ENCODE assay signal across 9 cellular contexts in genomic region chr2:177296047-177296446, GRCh38. TPM values are rescaled to one million over a fixed set of nuclear protein-coding genes. Genes with fewer than 3 reads are reported as not detected.
DNase-seq lines count a peak whose midpoint lies in the region; ATAC-seq, FAIRE-seq and TF ChIP-seq lines count a peak whose summit lies in the region.
"Had no signal": no experiment of that assay in that cellular context is flagged by ENCODE, and none has a peak within 500 bp of the region (broad histone marks: within the 10 kb centered on the region; RNA-seq: fewer than 3 reads in every experiment).

No MANE protein-coding gene starts in this region.

- TF ChIP-seq RAD21 in GM12878 (IDR thresholded peaks at IDR 0.05; ENCODE audit: insufficient read depth, low read depth, low read length), result peak; percentile 45

- H3K79me2 ChIP-seq in GM12878 (ENCODE audit: control insufficient read depth, insufficient read depth, low read length), result no peaks in the 10 kb centered on the region

- H3K36me3 ChIP-seq in GM12878 (ENCODE audit: control insufficient read depth in 2 of 2, insufficient read depth in 2 of 2, low read length in 1 of 2), result no peaks in the 10 kb centered on the region
- no peaks in the 10 kb centered on the region for H3K36me3 ChIP-seq in left lung
- H3K36me3 ChIP-seq: SJCRH30 had no signal

- H3K9ac ChIP-seq in GM12878 (ENCODE audit: control insufficient read depth, insufficient read depth, low read length), result no peak overlapping the region

- POLR2A ChIA-PET in GM12878 (lab: Charles Lee), result interaction anchor here (0.5 to 1.7 kb wide), 3 partner anchors 19 to 110 kb away, joined by 3 to 18 read pairs (median 3); partner anchors contain the start of gene NFE2L2

- H3K4me1 ChIP-seq in GM12878 (ENCODE audit: control insufficient read depth, insufficient read depth, low read length) (peaks cover 5% of the 10 kb centered on the region; the same call in 1 of the 2 replicates), left lung (peaks cover 4 to 7% of the 10 kb centered on the region in 2 donors)
- H3K4me1 ChIP-seq: SJCRH30 had no signal

- H3K4me3 ChIP-seq in GM12865 (ENCODE audit: low read depth, low read length), result no peak overlapping the region
- H3K4me3 ChIP-seq in GM12878, result no peak overlapping the region
- H3K4me3 ChIP-seq in left lung, result no peak overlapping the region

- no TSS peak for BruUV-seq in GM12878 (replicated peaks; lab: Mats Ljungman, UMichigan)

- no peak for FAIRE-seq in HTR-8/SVneo (lab: Jason Lieb, UNC)
- FAIRE-seq in GM12878 (lab: Jason Lieb, UNC), result peak; percentile 92

- WGBS in GM12878 (ENCODE audit: insufficient coverage, insufficient replicate concordance, low lambda C conversion rate, missing lambda C conversion rate), result 18% methylated on average over 3 of the region's 3 CpGs

- RAD21 ChIA-PET in GM12878 (lab: Charles Lee; ENCODE audit: unreplicated experiment), result interaction anchor here (0.6 to 2.7 kb wide), 12 partner anchors 14 to 147 kb away, joined by 3 to 38 read pairs (median 4); partner anchors contain the start of gene NFE2L2

- DNase-seq in GM12865 (ENCODE audit: low read depth) (peak; percentile 57), HTR-8/SVneo (ENCODE audit: insufficient read length, low spot score) (peak; percentile 21), GM12878 (ENCODE audit: low read depth, low spot score) (no peak), left lung (no peak), UCSD-AML1 (lab: John Stamatoyannopoulos, UW; ENCODE audit: unreplicated experiment) (no peak), activated gamma-delta T cell (lab: John Stamatoyannopoulos, UW) (no peak)

- SMC1A ChIA-PET in GM12878 (lab: Charles Lee; ENCODE audit: uncharacterized antibody, unreplicated experiment), result interaction anchor here (0.6 to 5.7 kb wide), 16 partner anchors 13 to 147 kb away, joined by 3 to 126 read pairs (median 4); partner anchors contain the start of gene NFE2L2

- in situ Hi-C loops in GM12878 (cut with MboI), result no loop called here

- CTCF ChIA-PET in GM12878 (lab: Yijun Ruan, JAX), result interaction anchor here (0.6 to 6.3 kb wide), 23 partner anchors 9 to 140 kb away, joined by 3 to 162 read pairs (median 4); partner anchors contain the start of gene NFE2L2

- peak; percentile 15 for TF ChIP-seq CTCF in GM12865 (IDR thresholded peaks at IDR 0.05; ENCODE audit: insufficient read depth, low read depth, low read length, missing control alignments)
- TF ChIP-seq CTCF in GM12878 (IDR thresholded peaks at IDR 0.05 in 2 of 3, conservative IDR thresholded peaks at IDR 0.05 in 1 of 3; ENCODE audit: control insufficient read depth in 2 of 3, extremely low read depth in 1 of 3, insufficient read depth in 1 of 3, low read depth in 3 of 3, low read length in 3 of 3), result peak in 2 of 3 experiments; percentile 36 to 48; a peak in 2 of 6 replicates
- peak; percentile 15 to 36 for TF ChIP-seq CTCF in left lung (IDR thresholded peaks at IDR 0.05)

- no peak overlapping the region for H3K27ac ChIP-seq in GM12878 (ENCODE audit: control insufficient read depth, insufficient read depth)
- H3K27ac ChIP-seq in left lung, result peak overlapping the region in 1 of 2 donors; percentile 29
- H3K27ac ChIP-seq: SJCRH30 had no signal

- H2AFZ ChIP-seq in GM12878 (ENCODE audit: control insufficient read depth, low read depth, low read length), result no peak overlapping the region

- TF ChIP-seq POLR2A in GM12878 (IDR thresholded peaks at IDR 0.05; ENCODE audit: low read depth, low read length), result no peak

- H3K27me3 ChIP-seq in GM12878 (replicated peaks in 1 of 2; ENCODE audit: control insufficient read depth in 2 of 2, insufficient read depth in 2 of 2, low read length in 1 of 2), result no peaks in the 10 kb centered on the region
- H3K27me3 ChIP-seq in left lung, result no peaks in the 10 kb centered on the region
- H3K27me3 ChIP-seq: SJCRH30 had no signal

- H3K4me2 ChIP-seq in GM12878 (ENCODE audit: control insufficient read depth, insufficient read depth), result no peak overlapping the region

- H3K9me3 ChIP-seq in GM12878 (replicated peaks; ENCODE audit: control insufficient read depth, insufficient read depth, low read length) (no peaks in the 10 kb centered on the region), left lung (no peaks in the 10 kb centered on the region)
- H3K9me3 ChIP-seq: SJCRH30 had no signal

- peak; percentile 86 for ATAC-seq in GM12878
- peak; percentile 53 for ATAC-seq in left lung
- ATAC-seq in GM19395 (IDR thresholded peaks at IDR 0.05; ENCODE audit: unreplicated experiment), result no peak
- ATAC-seq in HG02588 (IDR thresholded peaks at IDR 0.05; ENCODE audit: unreplicated experiment), result no peak

- TF ChIP-seq EP300 in GM12878 (IDR thresholded peaks at IDR 0.05; ENCODE audit: borderline replicate concordance in 1 of 2, control insufficient read depth in 1 of 2, low read depth in 2 of 2, low read length in 2 of 2), result no peak

- no peaks in the 10 kb centered on the region for H4K20me1 ChIP-seq in GM12878 (ENCODE audit: control insufficient read depth, insufficient read depth)

- intact Hi-C loops in GM12878 (cut with micrococcal nuclease; ENCODE audit: unreplicated experiment) (loop anchor here (1.0 to 10.0 kb wide), 2 partner anchors 33 to 131 kb away; no protein-coding TSS in a partner anchor), left lung (cut with DNase I) (no loop called here)

TF ChIP-seq in GM12878, 131 proteins besides CTCF, POLR2A, EP300 and RAD21:
- TF ChIP-seq ZBTB40 (IDR thresholded peaks at IDR 0.05; ENCODE audit: borderline replicate concordance) (no peak), BCL11A (IDR thresholded peaks at IDR 0.05; ENCODE audit: low read depth, low read length) (no peak), WRNIP1 (IDR thresholded peaks at IDR 0.05; ENCODE audit: borderline replicate concordance, low read depth, low read length) (no peak), SMC3 (IDR thresholded peaks at IDR 0.05; ENCODE audit: borderline replicate concordance, low read length) (peak; percentile 57)
- TF ChIP-seq, protein P1, sequence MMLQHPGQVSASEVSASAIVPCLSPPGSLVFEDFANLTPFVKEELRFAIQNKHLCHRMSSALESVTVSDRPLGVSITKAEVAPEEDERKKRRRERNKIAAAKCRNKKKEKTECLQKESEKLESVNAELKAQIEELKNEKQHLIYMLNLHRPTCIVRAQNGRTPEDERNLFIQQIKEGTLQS (IDR thresholded peaks at IDR 0.05; ENCODE audit: borderline replicate concordance, extremely low read depth, low read depth, low read length), result no peak
TF ChIP-seq in GM12878: peak in this region for 1.

RNA-seq across cellular contexts. Expression of gene NFE2L2, which starts 31.5 kb away (rescaled TPM):
- total RNA-seq in GM12878 (2013; cell fraction: nucleolus; rRNA removed), result 84.1 and 88.2 TPM in 2 replicates
- 24.7 and 25.6 TPM in 2 replicates for total RNA-seq in GM12878 (2014; rRNA removed)
- total RNA-seq in GM12878 (2014; rRNA removed; fragmentation: Illumina TruSeq; extraction: Trizol), result 37.9 and 40.8 TPM in 2 replicates
- 33.3 and 34.6 TPM in 2 replicates for total RNA-seq in GM12878 (2021)
- 16.9 TPM for polyA plus RNA-seq in GM12878 (2011; ENCODE audit: low read depth)
- 69.8 and 74.4 TPM in 2 replicates for polyA plus RNA-seq in GM12878 (2011; rRNA removed)
- polyA plus RNA-seq in GM12878 (2011; cell fraction: cytosol; rRNA removed), result 42.8 and 43.2 TPM in 2 replicates
- 42.6 and 56.3 TPM in 2 replicates for polyA plus RNA-seq in GM12878 (2011; cell fraction: nucleus; rRNA removed)
- 19.1 and 28.9 TPM in 2 replicates for polyA plus RNA-seq in GM12878 (2012)
- polyA plus RNA-seq in GM12878 (2014; fragmentation: Illumina TruSeq; extraction: Trizol), result 53.8 and 62.5 TPM in 2 replicates
- 10 to 100 TPM; 18.4 to 26.6 TPM for polyA plus RNA-seq in GM12878 (2014; fragmentation: Nextera tagmentation; extraction: Ambion mirVana)
- polyA plus RNA-seq in GM12878 (2014; rRNA removed), result 23.2 and 28.7 TPM in 2 replicates
- polyA plus RNA-seq in GM12878 (2016; fragmentation: Nextera tagmentation; extraction: Ambion mirVana), result 10 to 100 TPM; 41.1 to 43.9 TPM
- polyA minus RNA-seq in GM12878 (2011; rRNA and poly(A)+ RNA removed), result 60.6 and 80.9 TPM in 2 replicates
- 21.4 and 27.0 TPM in 2 replicates for polyA minus RNA-seq in GM12878 (2011; cell fraction: cytosol; rRNA and poly(A)+ RNA removed)
- polyA minus RNA-seq in GM12878 (2011; cell fraction: nucleus; rRNA and poly(A)+ RNA removed), result 28.7 and 37.0 TPM in 2 replicates
- total RNA-seq in left lung, result 100 to 1,000 TPM in 1 of 2 donors, 10 to 100 TPM in 1; 98.4 to 104 TPM

Comparison
In these comparisons a context has a peak if more than half of its experiments do, and no peak if none do; other contexts are left out.
1. DNase-seq: peak in GM12865 (single experiment) and HTR-8/SVneo (single experiment); none in GM12878 (single experiment), left lung (0 of 2), UCSD-AML1 (single experiment) and activated gamma-delta T cell (single experiment).
2. ATAC-seq: peak in GM12878 (single experiment) and left lung (single experiment); none in GM19395 (single experiment) and HG02588 (single experiment).
3. Peak in every context shown above with its lines, with median percentiles within 50 percentile points of each other: CTCF ChIP-seq.